Comparison of ENCODE assay signal across 19 cellular contexts in the genomic region with DNA sequence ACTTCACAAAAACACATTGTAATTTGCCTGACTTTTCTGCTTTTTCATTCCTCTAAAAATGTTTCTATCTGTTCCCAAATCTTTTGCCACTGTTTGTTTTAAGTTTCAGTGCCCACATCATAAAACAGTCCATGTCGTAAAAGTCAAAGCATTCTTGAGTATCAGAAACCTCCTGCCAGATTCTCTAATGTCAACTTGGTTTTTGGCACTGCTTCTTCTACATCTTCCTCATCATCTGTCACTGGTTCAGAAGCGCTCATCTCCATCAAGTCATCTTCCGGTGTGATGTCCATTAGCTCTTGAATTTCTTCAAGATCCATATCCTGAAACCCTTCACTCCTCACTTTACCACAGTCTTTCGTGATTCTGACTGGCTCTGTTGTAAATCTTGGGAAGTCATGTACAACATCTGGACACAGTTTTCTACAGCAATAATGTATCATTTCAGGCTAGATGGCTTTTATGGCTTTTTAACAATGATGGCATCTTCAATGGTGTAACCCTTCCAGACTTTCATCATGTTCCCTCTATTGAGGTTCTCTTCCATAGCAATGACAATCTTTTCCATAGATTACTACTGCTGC. TPM values are rescaled to one million over a fixed set of nuclear protein-coding genes. Genes with fewer than 3 reads are reported as not detected.
DNase-seq lines count a peak whose midpoint lies in the region; ATAC-seq, FAIRE-seq and TF ChIP-seq lines count a peak whose summit lies in the region.
"Had no signal": no experiment of that assay in that cellular context is flagged by ENCODE, and none has a peak within 500 bp of the region (broad histone marks: within the 10 kb centered on the region; RNA-seq: fewer than 3 reads in every experiment).

No MANE protein-coding gene starts in this region.

- peak overlapping the region; percentile 96 for H3K27ac ChIP-seq in PC-3 (ENCODE audit: low read length)
- H3K27ac ChIP-seq: RWPE1, SJSA1 had no signal

- DNase-seq in AG10803 (ENCODE audit: low read depth) (peak; percentile 86), EL (peak; percentile 36), PC-3 (peak; percentile 29), memory B cell (ENCODE audit: low spot score in 2 of 2) (no peak), HTR-8/SVneo (ENCODE audit: insufficient read length, low spot score) (no peak), NCI-H1092 treated with DMSO at 0.1 percent for 48 hours (lab: John Stamatoyannopoulos, UW) (no peak)
- no peak for DNase-seq in stimulated activated naive CD4-positive, alpha-beta T cell treated with Interleukin-2 at 50 U/mL for 16 hours (lab: John Stamatoyannopoulos, UW)
- DNase-seq: BE2C; CD8-positive, alpha-beta memory T cell; DMS 273 treated with DMSO at 0.1 percent for 48 hours; H9; NCI-H345; NCI-H526 treated with DMSO at 0.1 percent for 48 hours; NK-92 treated with Interleukin-12 subunit alpha and Interleukin-12 subunit beta, amount 100 ng/mL, for 24 hours; OCI-M1 had no signal

- BruUV-seq in PC-3 (replicated peaks; lab: Mats Ljungman, UMichigan) = no TSS peak

- peaks cover 40% of the 10 kb centered on the region for H3K4me1 Mint-ChIP-seq in memory B cell

- no peak for ATAC-seq in PC-3
- ATAC-seq in memory B cell (ENCODE audit: low read depth) = no peak
- ATAC-seq: GM12878 had no signal

- no peak overlapping the region for H3K4me3 ChIP-seq in AG10803 (ENCODE audit: low read length)
- H3K4me3 ChIP-seq in PC-3 (ENCODE audit: low read length) = no peak overlapping the region
- H3K4me3 ChIP-seq: GM12878, SJSA1 had no signal

- peaks cover 100% of the 10 kb centered on the region for H3K79me2 ChIP-seq in PC-3 (ENCODE audit: low read length)

- no peaks in the 10 kb centered on the region for H3K9me2 ChIP-seq in PC-3 (replicated peaks; ENCODE audit: low read length)

- CTCF ChIA-PET in PC-3 (lab: Charles Lee) = no interaction called here

- no peak for FAIRE-seq in HTR-8/SVneo (lab: Jason Lieb, UNC)
- FAIRE-seq: GM12878 had no signal

- H3K4me1 ChIP-seq in PC-3 (ENCODE audit: insufficient read depth, low read length) = peaks cover 33% of the 10 kb centered on the region
- H3K4me1 ChIP-seq: BE2C had no signal

- peaks cover 12% of the 10 kb centered on the region for H3K36me3 ChIP-seq in PC-3 (ENCODE audit: low read depth, low read length)

- H3K9me3 Mint-ChIP-seq in memory B cell = peaks cover 2% of the 10 kb centered on the region
- H3K9me3 Mint-ChIP-seq: H9, IgD-negative memory B cell had no signal

- H3K36me3 Mint-ChIP-seq in memory B cell = peaks cover 23% of the 10 kb centered on the region

- H4K20me1 ChIP-seq in PC-3 (ENCODE audit: low read length) = peaks cover 77% of the 10 kb centered on the region

- H2AFZ ChIP-seq in PC-3 (ENCODE audit: low read length) = no peak overlapping the region

- H3K27me3 ChIP-seq in PC-3 (ENCODE audit: low read length) = no peaks in the 10 kb centered on the region
- H3K27me3 ChIP-seq: BE2C, SJSA1 had no signal

- H3K27ac Mint-ChIP-seq in memory B cell = peak overlapping the region; percentile 9
- H3K27ac Mint-ChIP-seq: H9 had no signal

- no peak overlapping the region for H3K9ac ChIP-seq in PC-3 (ENCODE audit: low read length)

- POLR2A ChIA-PET in PC-3 (lab: Charles Lee; ENCODE audit: unreplicated experiment) = no interaction called here

- H3F3A ChIP-seq in PC-3 (ENCODE audit: low read length, unreplicated experiment) = no peaks in the 10 kb centered on the region

- TF ChIP-seq CTCF in AG10803 (conservative IDR thresholded peaks at IDR 0.05; ENCODE audit: low read length) = no peak
- no peak for TF ChIP-seq CTCF in PC-3 (conservative IDR thresholded peaks at IDR 0.05; ENCODE audit: low read depth, low read length)

- H3K27me3 Mint-ChIP-seq in memory B cell = no peaks in the 10 kb centered on the region
- H3K27me3 Mint-ChIP-seq: CD8-positive, alpha-beta memory T cell; IgD-negative memory B cell had no signal

- H3K4me2 ChIP-seq in PC-3 (ENCODE audit: low read length) = no peak overlapping the region

- intact Hi-C loops in PC-3 (cut with micrococcal nuclease) = no loop called here

- H3K9me3 ChIP-seq in PC-3 (ENCODE audit: low read length) = no peaks in the 10 kb centered on the region
- H3K9me3 ChIP-seq: BE2C, SJSA1 had no signal

- H3K4me3 Mint-ChIP-seq in memory B cell = no peak overlapping the region
- H3K4me3 Mint-ChIP-seq: H9 had no signal

RNA-seq across cellular contexts. Expression of a gene that starts 19.6 kb away (rescaled TPM):
- total RNA-seq in PC-3 (2014; rRNA removed) = 50.4 and 54.9 TPM in 2 replicates

Comparison
In these comparisons a context has a peak if more than half of its experiments do, and no peak if none do; other contexts are left out.
1. DNase-seq: peak in AG10803 (single experiment), EL (single experiment) and PC-3 (single experiment); none in memory B cell (0 of 2), HTR-8/SVneo (single experiment), stimulated activated naive CD4-positive, alpha-beta T cell treated with Interleukin-2 at 50 U/mL for 16 hours (single experiment) and NCI-H1092 treated with DMSO at 0.1 percent for 48 hours (single experiment).